In the genomic region with DNA sequence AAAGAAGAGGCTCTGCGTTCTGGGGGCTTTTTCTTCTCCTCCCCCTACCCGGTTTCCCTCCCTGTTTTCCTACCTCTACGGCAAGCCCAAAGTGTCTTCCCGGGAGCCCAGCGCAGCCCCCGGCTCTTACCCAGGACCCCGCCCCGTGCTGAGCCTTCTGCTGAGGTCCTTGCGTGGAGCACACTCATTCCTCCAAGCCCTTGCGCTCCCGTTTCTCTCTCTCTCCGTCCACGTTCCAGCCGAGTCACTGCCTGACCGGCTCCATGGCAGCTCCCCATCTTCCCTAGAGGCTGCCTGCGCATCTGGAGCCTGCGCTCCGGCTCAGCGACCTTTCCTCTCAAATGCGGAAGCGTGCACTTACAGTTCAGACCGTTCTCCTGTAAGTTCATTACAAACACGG, we compare ENCODE assay signal across 19 cellular contexts. TPM values are rescaled to one million over a fixed set of nuclear protein-coding genes. Genes with fewer than 3 reads are reported as not detected.
"Had no signal": no experiment of that assay in that cellular context is flagged by ENCODE, and none has a peak within 500 bp of the region (broad histone marks: within the 10 kb centered on the region; RNA-seq: fewer than 3 reads in every experiment).

No MANE protein-coding gene starts in this region.

- H3K27me3 ChIP-seq: foreskin keratinocyte, left lung, neural progenitor cell had no signal

- H3K27ac ChIP-seq: foreskin keratinocyte, left lung, neural progenitor cell, thoracic aorta had no signal

- H3K27ac Mint-ChIP-seq: activated naive CD4-positive, alpha-beta T cell treated with anti-CD3 and anti-CD28 coated beads, Interleukin-2, amount 10 ng/mL, durations not matched to agents 7 days and 5 days; brain; neural progenitor cell; type B pancreatic cell had no signal

- H3K9me3 Mint-ChIP-seq: activated T-cell treated with anti-CD3 and anti-CD28 coated beads, Interleukin-2, amount 50 U/mL, for 4 hours; brain; neural progenitor cell; type B pancreatic cell had no signal

- H3K4me1 Mint-ChIP-seq: brain had no signal

- H3K36me3 ChIP-seq: neural progenitor cell had no signal

- H3K4me2 ChIP-seq: neural progenitor cell had no signal

- H3K4me1 ChIP-seq: foreskin keratinocyte, left lung, neural progenitor cell had no signal

- DNase-seq: activated CD4-positive, alpha-beta T cell treated with anti-CD3 and anti-CD28 coated beads, Interleukin-2, amount 50 U/mL, for 4 hours; activated CD8-positive, alpha-beta memory T cell treated with anti-CD3 and anti-CD28 coated beads for 24 hours; activated CD8-positive, alpha-beta memory T cell treated with anti-CD3 and anti-CD28 coated beads, Interleukin-2, amount 50 U/mL, for 4 hours; activated naive CD4-positive, alpha-beta T cell treated with anti-CD3 and anti-CD28 coated beads, Interleukin-2, amount 10 ng/mL, durations not matched to agents 7 days and 5 days; activated T-cell treated with anti-CD3 and anti-CD28 coated beads, Interleukin-2, amount 50 U/mL, for 4 hours; aorta; effector memory CD4-positive, alpha-beta T cell; foreskin keratinocyte; kidney glomerular epithelial cell; left lung; naive thymus-derived CD4-positive, alpha-beta T cell; stimulated activated CD4-positive, alpha-beta T cell treated with anti-CD3 and anti-CD28 coated beads, Interleukin-4, amount 100 ng/mL, for 24 hours; stimulated activated naive CD4-positive, alpha-beta T cell treated with Interleukin-2 at 50 U/mL for 16 hours; T-helper 9 cell had no signal

- ATAC-seq: activated T-cell treated with anti-CD3 and anti-CD28 coated beads, Interleukin-2, amount 50 U/mL, for 4 hours; foreskin keratinocyte; left lung; naive thymus-derived CD4-positive, alpha-beta T cell had no signal

- H3K27me3 Mint-ChIP-seq: activated naive CD4-positive, alpha-beta T cell treated with anti-CD3 and anti-CD28 coated beads, Interleukin-2, amount 10 ng/mL, durations not matched to agents 7 days and 5 days; brain; naive thymus-derived CD4-positive, alpha-beta T cell; type B pancreatic cell had no signal

- H3K4me3 Mint-ChIP-seq: activated naive CD4-positive, alpha-beta T cell treated with anti-CD3 and anti-CD28 coated beads, Interleukin-2, amount 10 ng/mL, durations not matched to agents 7 days and 5 days; activated T-cell treated with anti-CD3 and anti-CD28 coated beads, Interleukin-2, amount 50 U/mL, for 4 hours; brain; neural progenitor cell; type B pancreatic cell had no signal

- H2AFZ ChIP-seq: neural progenitor cell had no signal

- H3K4me3 ChIP-seq: left lung, neural progenitor cell, thoracic aorta had no signal

- H3K9me3 ChIP-seq: left lung, thoracic aorta had no signal

RNA-seq across cellular contexts. Expression of a gene that starts 34.7 kb away (rescaled TPM):
- total RNA-seq: cardiac septum had no signal
- polyA plus RNA-seq: aorta had no signal
